Comparison of ENCODE assay signal across 15 cellular contexts in the genomic region with DNA sequence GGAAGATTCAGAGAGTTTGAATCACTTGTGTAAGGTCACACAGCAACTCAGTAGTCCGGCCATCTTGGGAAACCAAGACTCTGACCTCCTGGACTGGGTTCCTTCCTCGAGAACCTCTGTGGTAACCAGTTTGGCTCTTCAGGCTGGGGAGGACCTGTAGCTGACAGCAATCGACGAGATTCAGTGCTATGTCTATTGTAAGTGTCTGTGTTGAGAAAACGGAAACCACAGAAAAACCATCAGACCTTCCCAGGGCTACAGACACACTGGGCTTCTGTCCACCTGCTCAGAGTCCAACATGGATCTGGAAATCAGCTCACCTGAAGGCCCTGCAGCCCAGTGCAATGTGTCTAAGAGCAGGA.
A peak's percentile ranks its signal among the peaks of the same experiment; 100 is the strongest.
DNase-seq lines count a peak whose midpoint lies in the region; ATAC-seq and TF ChIP-seq lines count a peak whose summit lies in the region.
"Had no signal": no experiment of that assay in that cellular context is flagged by ENCODE, and none has a peak within 500 bp of the region (broad histone marks: within the 10 kb centered on the region; RNA-seq: fewer than 3 reads in every experiment).

No MANE protein-coding gene starts in this region.

- intact Hi-C loops in cardiac septum (cut with DNase I) (loop anchor here (5.0 kb wide), 1 partner anchor 125 kb away; no protein-coding TSS in a partner anchor), left cardiac atrium (cut with DNase I) (no loop called here)

- DNase-seq in cardiac septum (ENCODE audit: low spot score), result peak; percentile 1
- no peak for DNase-seq in left cardiac atrium
- DNase-seq in mesendoderm, result no peak
- no peak for DNase-seq in middle frontal gyrus (ENCODE audit: extremely low spot score, low spot score)
- no peak for DNase-seq in stimulated activated CD8-positive, alpha-beta memory T cell treated with anti-CD3 and anti-CD28 coated beads, Interleukin-4, amount 100 ng/mL, for 48 hours
- no peak for DNase-seq in DMS 273 treated with DMSO at 0.1 percent for 48 hours (lab: John Stamatoyannopoulos, UW)
- DNase-seq: 8988T, H7, left lung, NCI-H1417, NCI-H510A treated with DMSO at 0.1 percent for 48 hours, testis had no signal

- no peak overlapping the region for H3K9ac ChIP-seq in Loucy (ENCODE audit: low read depth, low read length, poor library complexity, severe bottlenecking)
- no peak overlapping the region for H3K9ac ChIP-seq in mesendoderm (ENCODE audit: low read length)

- H4K5ac ChIP-seq in mesendoderm (ENCODE audit: low read length), result no peak overlapping the region

- no peaks in the 10 kb centered on the region for H3F3A ChIP-seq in Loucy (ENCODE audit: low read depth)

- H3K4me3 ChIP-seq in Loucy (ENCODE audit: low read length, poor library complexity, severe bottlenecking) (no peak overlapping the region), mesendoderm (ENCODE audit: low read length) (no peak overlapping the region)
- H3K4me3 ChIP-seq: left lung, testis had no signal

- peak overlapping the region; percentile 42 for H2AFZ ChIP-seq in Loucy (ENCODE audit: low read length)

- no peaks in the 10 kb centered on the region for H3K79me1 ChIP-seq in mesendoderm (ENCODE audit: low read length)

- H3K4me1 ChIP-seq in Loucy (ENCODE audit: insufficient read depth, low read length, poor library complexity, severe bottlenecking), result peaks cover 36% of the 10 kb centered on the region
- H3K4me1 ChIP-seq in mesendoderm (ENCODE audit: control insufficient read depth, low read depth, low read length), result peaks cover 27% of the 10 kb centered on the region
- H3K4me1 ChIP-seq: left lung had no signal

- WGBS in mesendoderm (ENCODE audit: extremely low coverage, insufficient coverage, low lambda C conversion rate), result no CpG with 5 or more reads among the region's 5 CpGs

- no peak for ATAC-seq in left cardiac atrium
- no peak for ATAC-seq in HG03175 (IDR thresholded peaks at IDR 0.05; ENCODE audit: unreplicated experiment)
- ATAC-seq: left lung had no signal

- H4K20me1 ChIP-seq in Loucy (ENCODE audit: insufficient read depth, low read length, poor library complexity, severe bottlenecking), result no peaks in the 10 kb centered on the region

- TF ChIP-seq CTCF in Loucy (conservative IDR thresholded peaks at IDR 0.05; ENCODE audit: low read length), result no peak

- H3K27me3 ChIP-seq in Loucy (ENCODE audit: insufficient read depth, low read length, poor library complexity, severe bottlenecking), result no peaks in the 10 kb centered on the region
- no peaks in the 10 kb centered on the region for H3K27me3 ChIP-seq in mesendoderm (ENCODE audit: insufficient read depth, low read length, poor library complexity)
- H3K27me3 ChIP-seq: left lung, testis had no signal

- H4K8ac ChIP-seq in mesendoderm (ENCODE audit: low read depth, low read length), result no peak overlapping the region

- H2BK5ac ChIP-seq in mesendoderm (ENCODE audit: low read length), result peak overlapping the region; percentile 92

- H3K23ac ChIP-seq in mesendoderm (ENCODE audit: low read length), result no peak overlapping the region

- H3K79me2 ChIP-seq in Loucy (ENCODE audit: insufficient read depth, low read length) (no peaks in the 10 kb centered on the region), mesendoderm (ENCODE audit: control insufficient read depth, insufficient read depth, low read length) (no peaks in the 10 kb centered on the region)

- peak overlapping the region; percentile 39 for H3K4ac ChIP-seq in mesendoderm (ENCODE audit: low read depth, low read length)

- H3K4me2 ChIP-seq in Loucy (ENCODE audit: low read depth, low read length, poor library complexity, severe bottlenecking) (no peak overlapping the region), mesendoderm (ENCODE audit: low read length) (no peak overlapping the region)

- H2BK15ac ChIP-seq in mesendoderm (replicated peaks; ENCODE audit: low read depth), result no peak overlapping the region

- H3K56ac ChIP-seq in mesendoderm (ENCODE audit: low read length), result peak overlapping the region; percentile 68

- H3K36me3 ChIP-seq in Loucy (ENCODE audit: insufficient read depth, low read length), result no peaks in the 10 kb centered on the region
- no peaks in the 10 kb centered on the region for H3K36me3 ChIP-seq in mesendoderm (ENCODE audit: control insufficient read depth, insufficient read depth, low read length)
- H3K36me3 ChIP-seq: left lung had no signal

- H3K27ac ChIP-seq in mesendoderm (ENCODE audit: low read depth, low read length), result no peak overlapping the region
- H3K27ac ChIP-seq: epithelial cell of prostate, left lung, testis had no signal

- H2BK120ac ChIP-seq in mesendoderm (ENCODE audit: low read depth, low read length), result no peak overlapping the region

- no peaks in the 10 kb centered on the region for H3K9me2 ChIP-seq in Loucy (replicated peaks; ENCODE audit: low read depth, low read length)

- H2AK5ac ChIP-seq in mesendoderm (ENCODE audit: low read length), result peak overlapping the region; percentile 72

- peak overlapping the region; percentile 20 for H3K18ac ChIP-seq in mesendoderm (ENCODE audit: low read length)

- no peaks in the 10 kb centered on the region for H3K9me3 ChIP-seq in Loucy (ENCODE audit: insufficient read depth, low read depth, low read length)
- H3K9me3 ChIP-seq: left lung, testis had no signal
